Comparison of ENCODE assay signal across 23 cellular contexts in genomic region chr1:150968491-150968890, GRCh38. TPM values are rescaled to one million over a fixed set of nuclear protein-coding genes. Genes with fewer than 3 reads are reported as not detected.
DNase-seq lines count a peak whose midpoint lies in the region; ATAC-seq and TF ChIP-seq lines count a peak whose summit lies in the region.
"Had no signal": no experiment of that assay in that cellular context is flagged by ENCODE, and none has a peak within 500 bp of the region (broad histone marks: within the 10 kb centered on the region; RNA-seq: fewer than 3 reads in every experiment).

No MANE protein-coding gene starts in this region.

- no peaks in the 10 kb centered on the region for H3K9me3 Mint-ChIP-seq in endothelial cell (ENCODE audit: unreplicated experiment)
- H3K9me3 Mint-ChIP-seq: activated CD4-positive, alpha-beta memory T cell treated with anti-CD3 and anti-CD28 coated beads for 36 hours; stimulated activated memory B cell treated with anti-CD40 and anti-IgM and Interleukin-4, amounts not matched to agents 10 μg/mL and 1 μg/mL and 100 μg/mL, for 72 hours; T-cell had no signal

- no peak overlapping the region for H3K14ac ChIP-seq in trophoblast cell (ENCODE audit: low read length)

- H3K27me3 Mint-ChIP-seq in endothelial cell (ENCODE audit: unreplicated experiment) = peaks cover 20% of the 10 kb centered on the region
- H3K27me3 Mint-ChIP-seq: activated CD4-positive, alpha-beta memory T cell treated with anti-CD3 and anti-CD28 coated beads for 36 hours; stimulated activated memory B cell treated with anti-CD40 and anti-IgM and Interleukin-4, amounts not matched to agents 10 μg/mL and 1 μg/mL and 100 μg/mL, for 72 hours; T-cell had no signal

- H4K8ac ChIP-seq in trophoblast cell (ENCODE audit: low read depth, low read length) = no peak overlapping the region

- H3K4me1 ChIP-seq in trophoblast cell (ENCODE audit: control insufficient read depth in 1 of 2, insufficient read depth in 2 of 2, low read length in 2 of 2) = peaks cover 29 to 32% of the 10 kb centered on the region in 2 experiments
- H3K4me1 ChIP-seq: foreskin keratinocyte had no signal

- H3K9ac ChIP-seq in trophoblast cell (ENCODE audit: low read length) = no peak overlapping the region

- H3K4ac ChIP-seq in trophoblast cell (ENCODE audit: low read depth, low read length) = no peak overlapping the region

- no peak overlapping the region for H2AFZ ChIP-seq in trophoblast cell (ENCODE audit: insufficient read depth, low read length, poor library complexity)

- TF ChIP-seq CTCF in 22Rv1 (IDR thresholded peaks at IDR 0.05) (no peak), VCaP (conservative IDR thresholded peaks at IDR 0.05) (no peak), endothelial cell (IDR thresholded peaks at IDR 0.05; ENCODE audit: unreplicated experiment) (no peak)

- H3K9me3 ChIP-seq in trophoblast cell (ENCODE audit: insufficient read depth, low read depth, low read length) = no peaks in the 10 kb centered on the region
- H3K9me3 ChIP-seq: left ventricle myocardium inferior, prostate gland, upper lobe of left lung had no signal

- H2BK5ac ChIP-seq in trophoblast cell (ENCODE audit: low read depth, low read length, poor library complexity) = no peak overlapping the region

- H3K4me3 ChIP-seq in trophoblast cell (ENCODE audit: low read depth, low read length) = no peak overlapping the region
- H3K4me3 ChIP-seq: coronary artery, left ventricle myocardium inferior, prostate gland, upper lobe of left lung had no signal

- no peak overlapping the region for H3K27ac Mint-ChIP-seq in endothelial cell (ENCODE audit: unreplicated experiment)
- H3K27ac Mint-ChIP-seq: activated CD4-positive, alpha-beta memory T cell treated with anti-CD3 and anti-CD28 coated beads for 36 hours; stimulated activated memory B cell treated with anti-CD40 and anti-IgM and Interleukin-4, amounts not matched to agents 10 μg/mL and 1 μg/mL and 100 μg/mL, for 72 hours had no signal

- H3K4me3 Mint-ChIP-seq in endothelial cell (ENCODE audit: unreplicated experiment) = peak overlapping the region; percentile 35
- H3K4me3 Mint-ChIP-seq: activated CD4-positive, alpha-beta memory T cell treated with anti-CD3 and anti-CD28 coated beads for 36 hours; stimulated activated memory B cell treated with anti-CD40 and anti-IgM and Interleukin-4, amounts not matched to agents 10 μg/mL and 1 μg/mL and 100 μg/mL, for 72 hours; T-cell had no signal

- H3K36me3 ChIP-seq in trophoblast cell (ENCODE audit: control insufficient read depth in 1 of 2, insufficient read depth in 2 of 2, low read length in 2 of 2) = peaks cover 45 to 50% of the 10 kb centered on the region in 2 experiments

- H3K4me2 ChIP-seq in trophoblast cell (ENCODE audit: low read length) = no peak overlapping the region

- no peak overlapping the region for H4K12ac ChIP-seq in trophoblast cell (ENCODE audit: low read depth, low read length)

- H4K91ac ChIP-seq in trophoblast cell (ENCODE audit: low read depth, low read length) = no peak overlapping the region

- H3K23ac ChIP-seq in trophoblast cell (ENCODE audit: low read length) = no peak overlapping the region

- no peak overlapping the region for H2AK5ac ChIP-seq in trophoblast cell (ENCODE audit: low read length)

- H2BK12ac ChIP-seq in trophoblast cell (ENCODE audit: low read length) = no peak overlapping the region

- peak overlapping the region; percentile 25 for H3K18ac ChIP-seq in trophoblast cell (ENCODE audit: low read length)

- WGBS in trophoblast cell (ENCODE audit: extremely low coverage, insufficient coverage, insufficient read length) = no CpG with 5 or more reads among the region's 4 CpGs

- no peak for ATAC-seq in GM21367 (IDR thresholded peaks at IDR 0.05; ENCODE audit: unreplicated experiment)
- ATAC-seq: foreskin keratinocyte; stimulated activated memory B cell treated with anti-CD40 and anti-IgM and Interleukin-4, amounts not matched to agents 10 μg/mL and 1 μg/mL and 100 μg/mL, for 72 hours; T-cell had no signal

- H3K36me3 Mint-ChIP-seq in endothelial cell (ENCODE audit: low read depth, unreplicated experiment) = peaks cover 49% of the 10 kb centered on the region

- no peaks in the 10 kb centered on the region for H3K27me3 ChIP-seq in trophoblast cell (ENCODE audit: insufficient read depth, low read length)
- H3K27me3 ChIP-seq: foreskin keratinocyte, upper lobe of left lung had no signal

- peaks cover 45% of the 10 kb centered on the region for H3K4me1 Mint-ChIP-seq in endothelial cell (ENCODE audit: unreplicated experiment)

- no peaks in the 10 kb centered on the region for H3K79me1 ChIP-seq in trophoblast cell (ENCODE audit: low read length)

- DNase-seq in endothelial cell (ENCODE audit: low spot score) (no peak), trophoblast cell (no peak), NCI-H128 (lab: John Stamatoyannopoulos, UW; ENCODE audit: unreplicated experiment) (no peak), iPS-NIHi7 (ENCODE audit: extremely low spot score) (no peak)
- no peak for DNase-seq in activated naive CD4-positive, alpha-beta T cell (lab: John Stamatoyannopoulos, UW)
- DNase-seq: activated CD4-positive, alpha-beta memory T cell treated with anti-CD3 and anti-CD28 coated beads for 36 hours; amniotic stem cell; foreskin keratinocyte; HCEC 1CT; Karpas-422; left ventricle myocardium inferior; NCI-H146; NCI-H2227 treated with DMSO at 0.1 percent for 48 hours; stimulated activated CD4-positive, alpha-beta T cell treated with anti-CD3 and anti-CD28 coated beads, Interleukin-12 subunit alpha, Interleukin-12 subunit beta, amount 100 ng/mL, for 4 hours; T-cell; WERI-Rb-1 had no signal

- H3K79me2 ChIP-seq in trophoblast cell (ENCODE audit: control insufficient read depth, insufficient read depth, low read length, poor library complexity) = peaks cover 10% of the 10 kb centered on the region

- H3K27ac ChIP-seq in 22Rv1 (peak overlapping the region; percentile 86; the same call in 1 of the 2 replicates), VCaP (0 out of 2 replicates have a peak overlapping the region, but pooled peaks have one; percentile 8), trophoblast cell (ENCODE audit: low read depth, low read length) (no peak overlapping the region)
- H3K27ac ChIP-seq: coronary artery, foreskin keratinocyte, prostate gland, WERI-Rb-1 had no signal

- no peak overlapping the region for H2BK120ac ChIP-seq in trophoblast cell (ENCODE audit: insufficient read depth, low read length, poor library complexity)

RNA-seq across cellular contexts. Expression of gene CERS2, which starts 6.1 kb away (rescaled TPM):
- total RNA-seq in endothelial cell (ENCODE audit: unreplicated experiment) = 186 TPM
- 83.6 and 85.3 TPM in 2 replicates for polyA plus RNA-seq in trophoblast cell (2013)

RNA-seq across cellular contexts. Expression of gene ANXA9, which starts 13.6 kb away (rescaled TPM):
- total RNA-seq in endothelial cell (ENCODE audit: unreplicated experiment) = not detected
- polyA plus RNA-seq in trophoblast cell (2013) = 2.4 and 2.7 TPM in 2 replicates

RNA-seq across cellular contexts. Expression of gene MINDY1, which starts 38.2 kb away (rescaled TPM):
- 11.2 TPM for total RNA-seq in endothelial cell (ENCODE audit: unreplicated experiment)
- 2.8 and 3.1 TPM in 2 replicates for polyA plus RNA-seq in trophoblast cell (2013)

RNA-seq across cellular contexts. Expression of gene PRUNE1, which starts 39.8 kb away (rescaled TPM):
- 16.7 TPM for total RNA-seq in endothelial cell (ENCODE audit: unreplicated experiment)
- 16.3 and 16.9 TPM in 2 replicates for polyA plus RNA-seq in trophoblast cell (2013)

RNA-seq across cellular contexts. Expression of gene SETDB1, which starts 42.3 kb away (rescaled TPM):
- total RNA-seq in endothelial cell (ENCODE audit: unreplicated experiment) = 50.6 TPM
- polyA plus RNA-seq in trophoblast cell (2013) = 21.2 and 23.1 TPM in 2 replicates
